In the genomic region with DNA sequence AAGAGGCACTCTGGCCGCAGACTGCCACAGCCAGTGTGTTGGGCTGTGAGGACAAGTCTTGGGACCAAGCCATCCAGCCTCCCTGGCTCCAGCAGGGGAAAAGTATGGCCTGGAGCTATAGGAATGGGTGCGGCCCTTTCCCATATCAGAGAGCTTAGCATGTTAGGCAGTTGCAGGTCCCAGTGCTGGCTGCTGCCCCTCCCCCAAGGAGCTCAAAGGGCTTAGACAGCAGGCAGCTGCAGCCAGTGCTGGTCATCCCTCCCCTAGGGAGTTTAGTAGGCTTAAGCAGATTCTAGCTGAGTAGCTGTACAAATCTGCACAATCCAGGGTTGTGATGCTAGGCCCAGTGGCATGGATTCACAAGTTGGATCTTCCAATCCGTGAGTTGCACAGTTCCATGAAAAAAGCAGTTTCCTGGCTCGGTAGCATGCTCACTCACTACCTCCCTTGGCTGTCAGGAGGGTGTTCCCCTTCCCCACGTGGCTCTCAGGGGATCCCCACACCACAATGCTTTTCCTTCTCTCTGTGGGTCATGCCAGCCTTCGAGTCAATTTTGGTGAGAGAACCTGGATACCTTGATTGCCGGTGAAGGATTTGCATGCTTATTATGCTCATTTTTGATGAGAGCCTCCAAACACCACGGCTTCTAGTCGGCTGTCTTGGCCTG, we compare ENCODE assay signal across 29 cellular contexts.
DNase-seq lines count a peak whose midpoint lies in the region; ATAC-seq, FAIRE-seq and TF ChIP-seq lines count a peak whose summit lies in the region.
"Had no signal": no experiment of that assay in that cellular context is flagged by ENCODE, and none has a peak within 500 bp of the region (broad histone marks: within the 10 kb centered on the region; RNA-seq: fewer than 3 reads in every experiment).

No MANE protein-coding gene starts in this region.

- H2BK15ac ChIP-seq in H1 (ENCODE audit: low read length) = no peak overlapping the region

- H3F3A ChIP-seq in neural progenitor cell (ENCODE audit: low read depth) = no peaks in the 10 kb centered on the region
- H3F3A ChIP-seq in smooth muscle cell (ENCODE audit: low read depth) = no peaks in the 10 kb centered on the region

- no peak overlapping the region for H3K14ac ChIP-seq in H1 (ENCODE audit: insufficient read length)

- no peak overlapping the region for H2BK120ac ChIP-seq in H1 (replicated peaks; ENCODE audit: low read depth, low read length)

- POLR2A ChIA-PET in H1 (lab: Charles Lee; ENCODE audit: partially characterized antibody) = no interaction called here

- TF ChIP-seq EP300 in H1 (IDR thresholded peaks at IDR 0.05; ENCODE audit: borderline replicate concordance in 1 of 2, low read depth in 2 of 2, low read length in 2 of 2) = no peak

- no peak overlapping the region for H4K5ac ChIP-seq in H1 (ENCODE audit: insufficient read length, low read depth, low read length)

- TF ChIP-seq CTCF in H1 (IDR thresholded peaks at IDR 0.05; ENCODE audit: control extremely low read depth in 1 of 3, insufficient read depth in 1 of 3, low read depth in 1 of 3, low read length in 3 of 3) = no peak
- TF ChIP-seq CTCF in neural progenitor cell (IDR thresholded peaks at IDR 0.05) = no peak
- TF ChIP-seq CTCF in colonic mucosa (IDR thresholded peaks at IDR 0.05) = no peak
- no peak for TF ChIP-seq CTCF in smooth muscle cell (IDR thresholded peaks at IDR 0.05; ENCODE audit: borderline replicate concordance, insufficient read depth, poor library complexity, severe bottlenecking)

- H3K56ac ChIP-seq in H1 (replicated peaks; ENCODE audit: insufficient read length, low read depth, low read length) = no peak overlapping the region

- no peaks in the 10 kb centered on the region for H3K23me2 ChIP-seq in H1 (ENCODE audit: low read depth, low read length)

- H3K27ac ChIP-seq in H1 (ENCODE audit: low read depth, low read length) (no peak overlapping the region), neural progenitor cell (no peak overlapping the region), colonic mucosa (no peak overlapping the region), smooth muscle cell (ENCODE audit: low read depth) (no peak overlapping the region)
- H3K27ac ChIP-seq: A549, brain microvascular endothelial cell, gastrocnemius medialis, parathyroid adenoma, testis, VCaP had no signal

- H4K20me1 ChIP-seq in H1 (replicated peaks in 1 of 2; ENCODE audit: control insufficient read depth in 1 of 2, insufficient read depth in 2 of 2, low read length in 2 of 2) (no peaks in the 10 kb centered on the region), neural progenitor cell (ENCODE audit: low read depth) (no peaks in the 10 kb centered on the region), smooth muscle cell (ENCODE audit: low read depth) (no peaks in the 10 kb centered on the region)

- H3K4me1 Mint-ChIP-seq in neural progenitor cell = no peaks in the 10 kb centered on the region
- H3K4me1 Mint-ChIP-seq: CD4-positive, CD25-positive, alpha-beta regulatory T cell; immature natural killer cell; neural crest cell had no signal

- H3K27ac Mint-ChIP-seq in neural progenitor cell = no peak overlapping the region
- H3K27ac Mint-ChIP-seq: activated naive CD4-positive, alpha-beta T cell treated with anti-CD3 and anti-CD28 coated beads, Interleukin-2, amount 50 U/mL, for 72 hours; CD4-positive, CD25-positive, alpha-beta regulatory T cell; immature natural killer cell had no signal

- no peak overlapping the region for H3K4me3 Mint-ChIP-seq in neural progenitor cell
- H3K4me3 Mint-ChIP-seq: CD4-positive, CD25-positive, alpha-beta regulatory T cell; immature natural killer cell; neural crest cell had no signal

- no peak overlapping the region for H4K91ac ChIP-seq in H1 (replicated peaks; ENCODE audit: insufficient read length, low read length)

- H3K9me3 Mint-ChIP-seq in neural progenitor cell = peaks cover 2% of the 10 kb centered on the region

- H2AFZ ChIP-seq in H1 (ENCODE audit: low read length) (peak overlapping the region; percentile 50), neural progenitor cell (replicated peaks) (peak overlapping the region; percentile 66), smooth muscle cell (ENCODE audit: low read depth) (no peak overlapping the region)
- H2AFZ ChIP-seq: parathyroid adenoma had no signal

- no peaks in the 10 kb centered on the region for H3K36me3 ChIP-seq in H1 (ENCODE audit: control insufficient read depth in 2 of 4, insufficient read depth in 4 of 4, low read length in 3 of 4)
- no peaks in the 10 kb centered on the region for H3K36me3 ChIP-seq in neural progenitor cell
- no peaks in the 10 kb centered on the region for H3K36me3 ChIP-seq in colonic mucosa
- H3K36me3 ChIP-seq in smooth muscle cell (ENCODE audit: low read depth) = no peaks in the 10 kb centered on the region
- H3K36me3 ChIP-seq: brain microvascular endothelial cell, gastrocnemius medialis had no signal

- no peak overlapping the region for H4K8ac ChIP-seq in H1 (ENCODE audit: extremely low read depth, insufficient read depth, low read length)

- no peaks in the 10 kb centered on the region for H3K79me2 ChIP-seq in H1 (ENCODE audit: control insufficient read depth in 1 of 2, insufficient read depth in 2 of 2, low read length in 2 of 2)
- no peaks in the 10 kb centered on the region for H3K79me2 ChIP-seq in neural progenitor cell (ENCODE audit: low read depth)
- no peaks in the 10 kb centered on the region for H3K79me2 ChIP-seq in smooth muscle cell (ENCODE audit: low read depth)
- H3K79me2 ChIP-seq: parathyroid adenoma had no signal

- no peaks in the 10 kb centered on the region for H3K27me3 ChIP-seq in H1 (replicated peaks in 1 of 4; ENCODE audit: control insufficient read depth in 3 of 4, extremely low read depth in 1 of 4, insufficient read depth in 3 of 4, low read length in 3 of 4)
- no peaks in the 10 kb centered on the region for H3K27me3 ChIP-seq in neural progenitor cell
- H3K27me3 ChIP-seq in colonic mucosa = no peaks in the 10 kb centered on the region
- H3K27me3 ChIP-seq in smooth muscle cell (ENCODE audit: low read depth) = no peaks in the 10 kb centered on the region
- H3K27me3 ChIP-seq: brain microvascular endothelial cell, gastrocnemius medialis, testis had no signal

- H3K4ac ChIP-seq in H1 (replicated peaks; ENCODE audit: insufficient read length, low read depth, low read length) = no peak overlapping the region

- H3K9ac ChIP-seq in H1 (replicated peaks in 1 of 4; ENCODE audit: extremely low read depth in 1 of 4, low read depth in 3 of 4, low read length in 3 of 4) = no peak overlapping the region
- no peak overlapping the region for H3K9ac ChIP-seq in neural progenitor cell
- no peak overlapping the region for H3K9ac ChIP-seq in colonic mucosa (ENCODE audit: low read depth in 2 of 2, low read length in 2 of 2)
- H3K9ac ChIP-seq in smooth muscle cell (ENCODE audit: low read depth) = no peak overlapping the region
- H3K9ac ChIP-seq: parathyroid adenoma had no signal

- no peak overlapping the region for H3K23ac ChIP-seq in H1 (ENCODE audit: insufficient read length)

- no peak overlapping the region for H2AK5ac ChIP-seq in H1 (ENCODE audit: low read depth, low read length)

- intact Hi-C loops in colonic mucosa (cut with DNase I) = no loop called here

- no peak overlapping the region for H2BK5ac ChIP-seq in H1 (ENCODE audit: low read depth, low read length)

- no peak for TF ChIP-seq POLR2A in H1 (IDR thresholded peaks at IDR 0.05; ENCODE audit: control extremely low read depth in 1 of 2, low read depth in 2 of 2, low read length in 2 of 2)

- DNase-seq in EL = peak; percentile 0
- DNase-seq in NCI-H82 (lab: John Stamatoyannopoulos, UW) = peak; percentile 99
- DNase-seq in H1 (ENCODE audit: low read depth in 1 of 2, low spot score in 2 of 2) = peak in 1 of 2 experiments; percentile 45
- peak; percentile 73 for DNase-seq in neural progenitor cell (ENCODE audit: low spot score)
- DNase-seq in colonic mucosa = no peak
- DNase-seq in smooth muscle cell (lab: John Stamatoyannopoulos, UW; ENCODE audit: unreplicated experiment) = no peak
- DNase-seq: activated CD4-positive, alpha-beta T cell treated with anti-CD3 and anti-CD28 coated beads for 48 hours; amygdala; brain microvascular endothelial cell; CD4-positive, CD25-positive, alpha-beta regulatory T cell; gastrocnemius medialis; immature natural killer cell; NCI-H1048; NCI-H1694 treated with DMSO at 0.1 percent for 48 hours; SHP77; stimulated activated CD4-positive, alpha-beta T cell treated with anti-CD3 and anti-CD28 coated beads, Interleukin-1b, Interleukin-23, amount 100 ng/mL, for 48 hours; stimulated activated naive CD8-positive, alpha-beta T cell treated with anti-CD3 and anti-CD28 coated beads, Interleukin-15, Interleukin-2, amounts not matched to agents 100 U/mL and 50 U/mL, for 24 hours; T-helper 9 cell; testis had no signal

- H2BK20ac ChIP-seq in H1 (ENCODE audit: low read length) = no peak overlapping the region

- ATAC-seq in HG03460 (IDR thresholded peaks at IDR 0.05; ENCODE audit: unreplicated experiment) (no peak), GM21717 (IDR thresholded peaks at IDR 0.05; ENCODE audit: unreplicated experiment) (no peak)
- ATAC-seq: A549; activated naive CD4-positive, alpha-beta T cell treated with anti-CD3 and anti-CD28 coated beads, Interleukin-2, amount 50 U/mL, for 72 hours; gastrocnemius medialis; right cardiac atrium; stimulated activated naive CD8-positive, alpha-beta T cell treated with anti-CD3 and anti-CD28 coated beads, Interleukin-15, Interleukin-2, amounts not matched to agents 100 U/mL and 50 U/mL, for 24 hours had no signal

- H3K36me3 Mint-ChIP-seq in neural progenitor cell = no peaks in the 10 kb centered on the region
- H3K36me3 Mint-ChIP-seq: CD4-positive, CD25-positive, alpha-beta regulatory T cell had no signal

- H3K4me1 ChIP-seq in H1 (replicated peaks in 1 of 4; ENCODE audit: control insufficient read depth in 3 of 4, insufficient read depth in 4 of 4, low read length in 3 of 4) (peaks cover 0 to 5% (median 0%) of the 10 kb centered on the region in 4 experiments; a peak in 2 of 7 replicates), neural progenitor cell (peaks cover 9% of the 10 kb centered on the region), colonic mucosa (no peaks in the 10 kb centered on the region), smooth muscle cell (ENCODE audit: low read depth) (no peaks in the 10 kb centered on the region)
- H3K4me1 ChIP-seq: A549, gastrocnemius medialis, parathyroid adenoma, testis had no signal

- H2BK12ac ChIP-seq in H1 (ENCODE audit: low read depth, low read length) = no peak overlapping the region

- no peak overlapping the region for H3K4me3 ChIP-seq in H1 (ENCODE audit: extremely low read depth in 1 of 4, insufficient read depth in 2 of 4, low read depth in 3 of 4, low read length in 4 of 4)
- no peak overlapping the region for H3K4me3 ChIP-seq in neural progenitor cell
- H3K4me3 ChIP-seq in colonic mucosa = no peak overlapping the region
- H3K4me3 ChIP-seq in smooth muscle cell = no peak overlapping the region
- H3K4me3 ChIP-seq: A549, gastrocnemius medialis, testis had no signal

- TF ChIP-seq RAD21 in H1 (IDR thresholded peaks at IDR 0.05 in 1 of 2, conservative IDR thresholded peaks at IDR 0.05 in 1 of 2; ENCODE audit: low read depth in 2 of 2, low read length in 2 of 2) = no peak

- H3K18ac ChIP-seq in H1 (ENCODE audit: extremely low read depth, low read length) = no peak overlapping the region

- CTCF ChIA-PET in H1 (lab: Charles Lee; ENCODE audit: partially characterized antibody) = no interaction called here

- H3K9me3 ChIP-seq in H1 (ENCODE audit: insufficient read depth in 2 of 2, low read depth in 1 of 2, low read length in 1 of 2) (no peaks in the 10 kb centered on the region), neural progenitor cell (ENCODE audit: low read depth) (no peaks in the 10 kb centered on the region), colonic mucosa (no peaks in the 10 kb centered on the region), smooth muscle cell (replicated peaks; ENCODE audit: low read depth) (no peaks in the 10 kb centered on the region)
- H3K9me3 ChIP-seq: A549, gastrocnemius medialis, testis had no signal

- WGBS in H1 (ENCODE audit: extremely low coverage in 1 of 2, insufficient coverage in 1 of 2, insufficient read length in 1 of 2, insufficient replicate concordance in 2 of 2, low coverage in 1 of 2, low lambda C conversion rate in 2 of 2, missing lambda C conversion rate in 1 of 2), 2 experiments = 82% methylated on average over 9 of the region's 9 CpGs; no CpG with 5 or more reads in 1 of the 2 experiments
- WGBS in smooth muscle cell (ENCODE audit: low lambda C conversion rate) = 79% methylated on average over 9 of the region's 9 CpGs

- H3K79me1 ChIP-seq in H1 (ENCODE audit: low read depth, low read length) = no peaks in the 10 kb centered on the region

- H3K4me2 ChIP-seq in H1 (ENCODE audit: insufficient read depth in 1 of 2, low read depth in 2 of 2, low read length in 2 of 2) = no peak overlapping the region
- H3K4me2 ChIP-seq in neural progenitor cell = no peak overlapping the region
- H3K4me2 ChIP-seq in smooth muscle cell = no peak overlapping the region
- H3K4me2 ChIP-seq: A549 had no signal

- H3K27me3 Mint-ChIP-seq in neural progenitor cell (ENCODE audit: insufficient read depth, low read depth) = peaks cover 2% of the 10 kb centered on the region
- H3K27me3 Mint-ChIP-seq: CD4-positive, CD25-positive, alpha-beta regulatory T cell had no signal

- no peak for FAIRE-seq in H1 (lab: Jason Lieb, UNC)
- FAIRE-seq: A549, endothelial cell of umbilical vein, urothelium cell line had no signal

Comparison
In these comparisons a context has a peak if more than half of its experiments do, and no peak if none do; other contexts are left out.
1. DNase-seq: peak in EL (single experiment), NCI-H82 (single experiment) and neural progenitor cell (single experiment); none in colonic mucosa (single experiment) and smooth muscle cell (single experiment).